ENCODE assay signal across 11 cellular contexts in genomic region chr2:128362889-128363228, GRCh38. TPM values are rescaled to one million over a fixed set of nuclear protein-coding genes. Genes with fewer than 3 reads are reported as not detected.
DNase-seq lines count a peak whose midpoint lies in the region; ATAC-seq, FAIRE-seq and TF ChIP-seq lines count a peak whose summit lies in the region.
"Had no signal": no experiment of that assay in that cellular context is flagged by ENCODE, and none has a peak within 500 bp of the region (broad histone marks: within the 10 kb centered on the region; RNA-seq: fewer than 3 reads in every experiment).

No MANE protein-coding gene starts in this region.

- no peaks in the 10 kb centered on the region for H3K36me3 Mint-ChIP-seq in WTC11
- H3K36me3 Mint-ChIP-seq: activated naive CD4-positive, alpha-beta T cell treated with anti-CD3 and anti-CD28 coated beads, Interleukin-2, amount 10 ng/mL, durations not matched to agents 7 days and 5 days had no signal

- H3K4me1 Mint-ChIP-seq in WTC11, result peaks cover 38% of the 10 kb centered on the region
- H3K4me1 Mint-ChIP-seq: activated naive CD4-positive, alpha-beta T cell treated with anti-CD3 and anti-CD28 coated beads, Interleukin-2, amount 10 ng/mL, durations not matched to agents 7 days and 5 days had no signal

- H3K27me3 ChIP-seq in H7 (ENCODE audit: control insufficient read depth, insufficient read depth, low read length) (no peaks in the 10 kb centered on the region), iPS DF 6.9 (ENCODE audit: control insufficient read depth, insufficient read depth, low read length) (no peaks in the 10 kb centered on the region)

- H3K9me3 Mint-ChIP-seq in WTC11, result no peaks in the 10 kb centered on the region
- H3K9me3 Mint-ChIP-seq: activated naive CD4-positive, alpha-beta T cell treated with anti-CD3 and anti-CD28 coated beads, Interleukin-2, amount 10 ng/mL, durations not matched to agents 7 days and 5 days had no signal

- H3K27ac Mint-ChIP-seq in WTC11, result peak overlapping the region; percentile 98
- H3K27ac Mint-ChIP-seq: activated naive CD4-positive, alpha-beta T cell treated with anti-CD3 and anti-CD28 coated beads, Interleukin-2, amount 10 ng/mL, durations not matched to agents 7 days and 5 days had no signal

- TF ChIP-seq CTCF in WTC11 (IDR thresholded peaks at IDR 0.05), result no peak

- FAIRE-seq in RCC 7860 (lab: Jason Lieb, UNC) (no peak), GM19239 (lab: Jason Lieb, UNC) (no peak)

- no peak overlapping the region for H3K4me3 Mint-ChIP-seq in WTC11
- H3K4me3 Mint-ChIP-seq: activated naive CD4-positive, alpha-beta T cell treated with anti-CD3 and anti-CD28 coated beads, Interleukin-2, amount 10 ng/mL, durations not matched to agents 7 days and 5 days had no signal

- H3K4me3 ChIP-seq in H7 (ENCODE audit: insufficient read depth, low read depth, low read length) (no peak overlapping the region), iPS DF 6.9 (ENCODE audit: low read length) (no peak overlapping the region), skeletal muscle cell (ENCODE audit: low read depth, low read length) (no peak overlapping the region)

- CTCF ChIA-PET in WTC11 (lab: Charles Lee), result interaction anchor here (0.9 to 1.2 kb wide), 5 partner anchors 9 to 374 kb away, joined by 3 read pairs; no protein-coding TSS in a partner anchor

- no CpG with 5 or more reads among the region's 6 CpGs for WGBS in iPS DF 6.9 (ENCODE audit: insufficient coverage, insufficient read length)

- H3K36me3 ChIP-seq in H7 (replicated peaks; ENCODE audit: control insufficient read depth, insufficient read depth, low read length) (no peaks in the 10 kb centered on the region), iPS DF 6.9 (ENCODE audit: control insufficient read depth, insufficient read depth, low read length) (no peaks in the 10 kb centered on the region)

- peak; percentile 87 for DNase-seq in H7
- peak; percentile 84 for DNase-seq in WTC11 (ENCODE audit: low spot score)
- peak; percentile 80 for DNase-seq in iPS DF 6.9 (ENCODE audit: low read depth, low spot score)
- peak; percentile 47 for DNase-seq in skeletal muscle cell (ENCODE audit: low read depth)
- DNase-seq in NCI-H69 (lab: John Stamatoyannopoulos, UW), result no peak
- no peak for DNase-seq in RCC 7860 (ENCODE audit: low spot score)
- no peak for DNase-seq in GM19239 (ENCODE audit: insufficient read length, low spot score)
- DNase-seq: activated naive CD4-positive, alpha-beta T cell treated with anti-CD3 and anti-CD28 coated beads, Interleukin-2, amount 10 ng/mL, durations not matched to agents 7 days and 5 days; NCI-H524 treated with DMSO at 0.1 percent for 48 hours; stimulated activated naive CD4-positive, alpha-beta T cell had no signal

- H3K4me1 ChIP-seq in iPS DF 6.9 (ENCODE audit: control insufficient read depth, insufficient read depth, low read length), result peaks cover 17% of the 10 kb centered on the region

- no peaks in the 10 kb centered on the region; the same call in 1 of the 2 replicates for H3K27me3 Mint-ChIP-seq in WTC11 (ENCODE audit: low read depth)

- no peak overlapping the region for H3K27ac ChIP-seq in iPS DF 6.9 (ENCODE audit: low read length)

- H3K9me3 ChIP-seq in iPS DF 6.9 (ENCODE audit: control insufficient read depth, insufficient read depth, low read length), result no peaks in the 10 kb centered on the region

- ATAC-seq in WTC11 (peak; percentile 95), HG02981 (IDR thresholded peaks at IDR 0.05; ENCODE audit: unreplicated experiment) (no peak)

- POLR2A ChIA-PET in WTC11 (lab: Charles Lee), result interaction anchor here (1.0 kb wide), 1 partner anchor 16 kb away, joined by 4 read pairs; no protein-coding TSS in a partner anchor

TF ChIP-seq in WTC11, 78 proteins besides CTCF, POLR2A, EP300 and RAD21 (continues in another document):
- TF ChIP-seq RELA (CRISPR knock-in tag; IDR thresholded peaks at IDR 0.05; ENCODE audit: borderline replicate concordance) (no peak), ZNF423 (CRISPR knock-in tag; IDR thresholded peaks at IDR 0.05) (0 out of 2 replicates have a peak, but pooled peaks have one; percentile 2), E2F1 (CRISPR knock-in tag; IDR thresholded peaks at IDR 0.05) (no peak), USF2 (CRISPR knock-in tag; IDR thresholded peaks at IDR 0.05) (no peak), IRF2 (CRISPR knock-in tag; IDR thresholded peaks at IDR 0.05; ENCODE audit: borderline replicate concordance, low read depth) (no peak), CREB1 (CRISPR knock-in tag; IDR thresholded peaks at IDR 0.05) (no peak), E2F5 (CRISPR knock-in tag; IDR thresholded peaks at IDR 0.05) (no peak), MAX (CRISPR knock-in tag; IDR thresholded peaks at IDR 0.05) (no peak), GRHL2 (CRISPR knock-in tag; IDR thresholded peaks at IDR 0.05; ENCODE audit: insufficient replicate concordance, severe bottlenecking) (no peak), ZNF425 (CRISPR knock-in tag; conservative IDR thresholded peaks at IDR 0.05) (no peak), GTF2I (CRISPR knock-in tag; conservative IDR thresholded peaks at IDR 0.05) (no peak), ZNF281 (CRISPR knock-in tag; IDR thresholded peaks at IDR 0.05) (0 out of 2 replicates have a peak, but pooled peaks have one; percentile 66), TEAD4 (CRISPR knock-in tag; IDR thresholded peaks at IDR 0.05) (peak; percentile 92)

RNA-seq across cellular contexts. Expression of gene HS6ST1, which starts 44.2 kb away (rescaled TPM):
- total RNA-seq in H7 (2014; rRNA removed; shearing (Covaris generic)), result 76.3 and 102 TPM in 2 replicates
- 50.3 to 55.5 TPM (median 55.1 TPM) in 3 replicates for total RNA-seq in WTC11 (2021)

Comparison
In these comparisons a context has a peak if more than half of its experiments do, and no peak if none do; other contexts are left out.
1. DNase-seq: peak in H7 (single experiment), WTC11 (single experiment), iPS DF 6.9 (single experiment) and skeletal muscle cell (single experiment); none in NCI-H69 (single experiment), RCC 7860 (single experiment) and GM19239 (single experiment).